15 cellular contexts compared by ENCODE assay signal in the genomic region with DNA sequence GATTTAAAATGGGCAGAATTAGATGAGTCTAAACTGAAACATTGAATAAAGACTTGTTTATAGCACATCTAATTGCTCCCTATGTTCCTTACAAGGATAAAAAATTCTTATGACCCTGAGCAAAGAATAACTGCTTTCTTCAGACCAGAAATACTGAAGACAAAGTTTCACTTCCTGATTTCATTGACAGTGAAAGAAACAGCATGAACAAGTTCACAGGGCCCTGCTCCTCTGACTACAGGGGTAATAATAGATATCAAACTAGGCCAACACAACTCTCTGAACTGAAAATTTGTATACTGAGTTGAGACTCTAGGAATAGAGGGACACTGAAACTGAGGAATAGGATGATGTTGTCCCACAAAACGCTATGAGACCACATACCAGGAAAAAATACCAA.
DNase-seq lines count a peak whose midpoint lies in the region; ATAC-seq lines count a peak whose summit lies in the region.
"Had no signal": no experiment of that assay in that cellular context is flagged by ENCODE, and none has a peak within 500 bp of the region (broad histone marks: within the 10 kb centered on the region; RNA-seq: fewer than 3 reads in every experiment).

No MANE protein-coding gene starts in this region.

- H3K4me3 Mint-ChIP-seq in T-cell, result no peak overlapping the region

- ATAC-seq in GM18519 (IDR thresholded peaks at IDR 0.05; ENCODE audit: low FRiP score, unreplicated experiment) (peak; percentile 96), GM21576 (IDR thresholded peaks at IDR 0.05; ENCODE audit: unreplicated experiment) (peak; percentile 92), HG03439 (IDR thresholded peaks at IDR 0.05; ENCODE audit: unreplicated experiment) (peak; percentile 84), T-cell (replicated peaks in 1 of 4) (no peak), HG02840 (IDR thresholded peaks at IDR 0.05; ENCODE audit: low FRiP score, unreplicated experiment) (no peak)
- ATAC-seq: esophagus mucosa, left ventricle myocardium superior, sciatic nerve had no signal

- no peaks in the 10 kb centered on the region for H3K36me3 Mint-ChIP-seq in T-cell

- CTCF ChIA-PET in T-cell (lab: Charles Lee), result no interaction called here

- H3K4me1 Mint-ChIP-seq in T-cell, result no peaks in the 10 kb centered on the region

- DNase-seq in OCI-M1 (lab: John Stamatoyannopoulos, UW) (peak; percentile 21), T-cell (no peak), NCI-H1436 (lab: John Stamatoyannopoulos, UW) (no peak), HuH-7 (ENCODE audit: low spot score) (no peak)
- DNase-seq: DND-41, KG1, left ventricle myocardium superior, NCI-H2107, SW 1271 had no signal

- no peak overlapping the region for H3K27ac Mint-ChIP-seq in T-cell

- no peaks in the 10 kb centered on the region for H3K27me3 Mint-ChIP-seq in T-cell

- POLR2A ChIA-PET in T-cell (lab: Charles Lee), result no interaction called here

- peaks cover 4 to 14% (median 9%) of the 10 kb centered on the region in 3 donors for H3K9me3 Mint-ChIP-seq in T-cell

Comparison
In these comparisons a context has a peak if more than half of its experiments do, and no peak if none do; other contexts are left out.
1. ATAC-seq: peak in GM18519 (single experiment), GM21576 (single experiment) and HG03439 (single experiment); none in T-cell (0 of 4) and HG02840 (single experiment).